8 cellular contexts compared by ENCODE assay signal in the genomic region with DNA sequence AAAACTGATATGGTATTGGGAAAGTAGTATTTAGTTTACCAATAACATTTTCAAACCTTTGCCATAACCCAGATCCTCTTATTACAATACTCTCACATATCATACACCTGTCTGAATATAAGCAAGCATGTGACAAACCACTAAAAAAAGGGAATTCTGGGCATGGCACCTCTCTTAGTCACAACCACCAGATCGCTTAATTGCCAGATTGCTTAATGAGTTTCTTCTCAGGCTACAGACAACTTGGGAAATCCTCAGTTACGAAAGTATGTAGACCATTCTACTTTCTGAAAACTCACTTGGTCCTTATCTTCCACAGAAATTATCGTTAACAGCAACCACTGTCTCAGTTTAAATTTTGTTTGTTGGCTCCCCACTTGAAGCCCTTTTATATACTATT. TPM values are rescaled to one million over a fixed set of nuclear protein-coding genes. Genes with fewer than 3 reads are reported as not detected.
DNase-seq lines count a peak whose midpoint lies in the region; ATAC-seq and TF ChIP-seq lines count a peak whose summit lies in the region.

No MANE protein-coding gene starts in this region.

- no peaks in the 10 kb centered on the region for H3K27me3 ChIP-seq in left ventricle myocardium inferior (ENCODE audit: low read depth)

- peaks cover 23% of the 10 kb centered on the region for H3K4me1 Mint-ChIP-seq in activated T-helper 17 cell treated with anti-CD3 and anti-CD28 coated beads, Interleukin-2, amount 50 U/mL, for 72 hours

- intact Hi-C loops in left ventricle myocardium inferior (cut with micrococcal nuclease), result no loop called here
- intact Hi-C loops in left cardiac atrium (cut with DNase I), result no loop called here
- intact Hi-C loops in sciatic nerve (cut with DNase I), result no loop called here

- no peak overlapping the region for H3K27ac ChIP-seq in left ventricle myocardium inferior (replicated peaks)
- H3K27ac ChIP-seq in urinary bladder (ENCODE audit: low read depth), result no peak overlapping the region

- ATAC-seq in left cardiac atrium (no peak), sciatic nerve (no peak)
- no peak for ATAC-seq in activated T-helper 17 cell treated with anti-CD3 and anti-CD28 coated beads, Interleukin-2, amount 50 U/mL, for 72 hours (replicated peaks)

- TF ChIP-seq CTCF in left ventricle myocardium inferior (IDR thresholded peaks at IDR 0.05; ENCODE audit: borderline replicate concordance), result no peak

- peak overlapping the region; percentile 96 for H3K27ac Mint-ChIP-seq in activated T-helper 17 cell treated with anti-CD3 and anti-CD28 coated beads, Interleukin-2, amount 50 U/mL, for 72 hours

- H3K36me3 Mint-ChIP-seq in activated T-helper 17 cell treated with anti-CD3 and anti-CD28 coated beads, Interleukin-2, amount 50 U/mL, for 72 hours (ENCODE audit: low read depth), result peaks cover 66% of the 10 kb centered on the region

- 86% methylated on average over 3 of the region's 3 CpGs for WGBS in urinary bladder

- no peaks in the 10 kb centered on the region for H3K9me3 ChIP-seq in left ventricle myocardium inferior (replicated peaks)

- H3K4me1 ChIP-seq in left ventricle myocardium inferior (peaks cover 46% of the 10 kb centered on the region), urinary bladder (ENCODE audit: insufficient read depth) (no peaks in the 10 kb centered on the region)

- H3K9me3 Mint-ChIP-seq in activated T-helper 17 cell treated with anti-CD3 and anti-CD28 coated beads, Interleukin-2, amount 50 U/mL, for 72 hours, result no peaks in the 10 kb centered on the region

- DNase-seq in left ventricle myocardium inferior (no peak), left cardiac atrium (no peak), iris pigment epithelial cell (ENCODE audit: low read depth) (peak; percentile 6), NCI-H1694 (lab: John Stamatoyannopoulos, UW) (no peak), sciatic nerve (ENCODE audit: low spot score) (no peak)
- DNase-seq in stimulated activated naive CD4-positive, alpha-beta T cell (lab: John Stamatoyannopoulos, UW), result no peak

- H3K4me3 Mint-ChIP-seq in activated T-helper 17 cell treated with anti-CD3 and anti-CD28 coated beads, Interleukin-2, amount 50 U/mL, for 72 hours, result peak overlapping the region; percentile 94

- H3K27me3 Mint-ChIP-seq in activated T-helper 17 cell treated with anti-CD3 and anti-CD28 coated beads, Interleukin-2, amount 50 U/mL, for 72 hours, result no peaks in the 10 kb centered on the region

- H3K36me3 ChIP-seq in left ventricle myocardium inferior, result peaks cover 16% of the 10 kb centered on the region
- H3K36me3 ChIP-seq in urinary bladder (ENCODE audit: insufficient read depth), result no peaks in the 10 kb centered on the region

- peak overlapping the region; percentile 94 for H3K4me3 ChIP-seq in left ventricle myocardium inferior
- H3K4me3 ChIP-seq in urinary bladder (ENCODE audit: low read depth, low read length), result peak overlapping the region; percentile 85

RNA-seq across cellular contexts. Expression of gene NAF1, which starts 2.1 kb away (rescaled TPM):
- total RNA-seq in left ventricle myocardium inferior, result 11.4 TPM
- 10 to 100 TPM in 1 of 2 donors, 1 to 10 TPM in 1; 9.9 to 14.5 TPM for total RNA-seq in left cardiac atrium
- total RNA-seq in activated T-helper 17 cell treated with anti-CD3 and anti-CD28 coated beads, Interleukin-2, amount 50 U/mL, for 72 hours, result 10 to 100 TPM; 17.7 to 27.6 TPM
- total RNA-seq in urinary bladder, result 26.7 TPM
- 10.4 TPM for polyA plus RNA-seq in urinary bladder
- total RNA-seq in sciatic nerve, result 28.6 TPM
